ENCODE assay signal across 35 cellular contexts in genomic region chr12:108110844-108111243, GRCh38. TPM values are rescaled to one million over a fixed set of nuclear protein-coding genes. Genes with fewer than 3 reads are reported as not detected.
"Had no signal": no experiment of that assay in that cellular context is flagged by ENCODE, and none has a peak within 500 bp of the region (broad histone marks: within the 10 kb centered on the region; RNA-seq: fewer than 3 reads in every experiment).

No MANE protein-coding gene starts in this region.

- DNase-seq: activated CD4-positive, alpha-beta memory T cell treated with anti-CD3 and anti-CD28 coated beads for 36 hours; activated CD4-positive, alpha-beta T cell treated with anti-CD3 and anti-CD28 coated beads for 36 hours; activated CD4-positive, alpha-beta T cell treated with anti-CD3 and anti-CD28 coated beads, Interleukin-2, amount 10 ng/mL, durations not matched to agents 24 days and 14 days; activated CD4-positive, CD25-positive, alpha-beta regulatory T cell; activated CD4-positive, CD25-positive, alpha-beta regulatory T cell treated with anti-CD3 and anti-CD28 coated beads, Interleukin-2, amount 50 U/mL, for 72 hours; activated CD8-positive, alpha-beta memory T cell treated with anti-CD3 and anti-CD28 coated beads, Interleukin-2, amount 10 ng/mL, durations not matched to agents 7 days and 5 days; activated CD8-positive, alpha-beta memory T cell treated with anti-CD3 and anti-CD28 coated beads, Interleukin-2, amount 50 U/mL, for 4 hours; activated CD8-positive, alpha-beta T cell treated with anti-CD3 and anti-CD28 coated beads, Interleukin-2, amount 10 ng/mL, durations not matched to agents 7 days and 5 days; activated gamma-delta T cell; activated naive CD4-positive, alpha-beta T cell; activated naive CD4-positive, alpha-beta T cell treated with anti-CD3 and anti-CD28 coated beads, Interleukin-2, amount 10 ng/mL, durations not matched to agents 7 days and 5 days; activated naive CD8-positive, alpha-beta T cell treated with anti-CD3 and anti-CD28 coated beads, Interleukin-2, amount 10 ng/mL, durations not matched to agents 7 days and 5 days; activated T-cell treated with anti-CD3 and anti-CD28 coated beads for 4 hours; activated T-cell treated with anti-CD3 and anti-CD28 coated beads, Interleukin-2, amount 50 U/mL, for 24 hours; activated T-cell treated with anti-CD3 and anti-CD28 coated beads, Interleukin-2, amount 50 U/mL, for 72 hours; central memory CD4-positive, alpha-beta T cell; cerebellar nuclear complex; colonic mucosa; dorsolateral prefrontal cortex; effector memory CD4-positive, alpha-beta T cell; erythroblast; esophagus squamous epithelium; foreskin melanocyte; head of caudate nucleus; T-helper 1 cell; T-helper 17 cell had no signal

- H3K9me3 ChIP-seq: ascending aorta, breast epithelium, colonic mucosa, esophagus squamous epithelium had no signal

- H3K4me1 Mint-ChIP-seq: activated CD4-positive, alpha-beta T cell treated with anti-CD3 and anti-CD28 coated beads for 36 hours; activated CD4-positive, alpha-beta T cell treated with anti-CD3 and anti-CD28 coated beads, Interleukin-2, amount 10 ng/mL, durations not matched to agents 24 days and 14 days; activated CD8-positive, alpha-beta memory T cell treated with anti-CD3 and anti-CD28 coated beads, Interleukin-2, amount 10 ng/mL, durations not matched to agents 7 days and 5 days; activated naive CD4-positive, alpha-beta T cell treated with anti-CD3 and anti-CD28 coated beads, Interleukin-2, amount 10 ng/mL, durations not matched to agents 7 days and 5 days; activated naive CD8-positive, alpha-beta T cell treated with anti-CD3 and anti-CD28 coated beads, Interleukin-2, amount 10 ng/mL, durations not matched to agents 7 days and 5 days; T-helper 17 cell had no signal

- H3K36me3 Mint-ChIP-seq: activated CD4-positive, alpha-beta memory T cell treated with anti-CD3 and anti-CD28 coated beads for 36 hours; activated CD8-positive, alpha-beta memory T cell treated with anti-CD3 and anti-CD28 coated beads, Interleukin-2, amount 10 ng/mL, durations not matched to agents 7 days and 5 days; activated naive CD4-positive, alpha-beta T cell treated with anti-CD3 and anti-CD28 coated beads, Interleukin-2, amount 10 ng/mL, durations not matched to agents 7 days and 5 days; activated naive CD4-positive, alpha-beta T cell treated with anti-CD3 and anti-CD28 coated beads, Interleukin-2, amount 50 U/mL, for 72 hours; activated naive CD8-positive, alpha-beta T cell treated with anti-CD3 and anti-CD28 coated beads, Interleukin-2, amount 10 ng/mL, durations not matched to agents 7 days and 5 days; brain had no signal

- H3K27ac ChIP-seq: ascending aorta, breast epithelium, cardiac muscle cell, colonic mucosa, dorsolateral prefrontal cortex, esophagus squamous epithelium had no signal

- H3K27ac Mint-ChIP-seq: activated CD4-positive, alpha-beta memory T cell treated with anti-CD3 and anti-CD28 coated beads for 36 hours; activated CD4-positive, alpha-beta T cell treated with anti-CD3 and anti-CD28 coated beads for 36 hours; activated CD4-positive, alpha-beta T cell treated with anti-CD3 and anti-CD28 coated beads, Interleukin-2, amount 10 ng/mL, durations not matched to agents 24 days and 14 days; activated CD8-positive, alpha-beta memory T cell treated with anti-CD3 and anti-CD28 coated beads, Interleukin-2, amount 10 ng/mL, durations not matched to agents 7 days and 5 days; activated CD8-positive, alpha-beta T cell treated with anti-CD3 and anti-CD28 coated beads, Interleukin-2, amount 10 ng/mL, durations not matched to agents 7 days and 5 days; activated naive CD4-positive, alpha-beta T cell treated with anti-CD3 and anti-CD28 coated beads, Interleukin-2, amount 10 ng/mL, durations not matched to agents 7 days and 5 days; activated naive CD4-positive, alpha-beta T cell treated with anti-CD3 and anti-CD28 coated beads, Interleukin-2, amount 50 U/mL, for 72 hours; activated naive CD8-positive, alpha-beta T cell treated with anti-CD3 and anti-CD28 coated beads, Interleukin-2, amount 10 ng/mL, durations not matched to agents 7 days and 5 days; activated T-cell treated with anti-CD3 and anti-CD28 coated beads, Interleukin-2, amount 50 U/mL, for 24 hours; activated T-cell treated with anti-CD3 and anti-CD28 coated beads, Interleukin-2, amount 50 U/mL, for 72 hours; brain; dendritic cell treated with granulocyte-macrophage colony-stimulating factor and Interleukin-4, amounts not matched to agents 40 ng/mL and 50 ng/mL, for 4 days; T-helper 17 cell had no signal

- H3K4me3 Mint-ChIP-seq: activated CD4-positive, alpha-beta memory T cell treated with anti-CD3 and anti-CD28 coated beads for 36 hours; activated CD4-positive, alpha-beta T cell treated with anti-CD3 and anti-CD28 coated beads for 36 hours; activated CD4-positive, alpha-beta T cell treated with anti-CD3 and anti-CD28 coated beads, Interleukin-2, amount 10 ng/mL, durations not matched to agents 24 days and 14 days; activated CD8-positive, alpha-beta memory T cell treated with anti-CD3 and anti-CD28 coated beads, Interleukin-2, amount 10 ng/mL, durations not matched to agents 7 days and 5 days; activated CD8-positive, alpha-beta T cell treated with anti-CD3 and anti-CD28 coated beads, Interleukin-2, amount 10 ng/mL, durations not matched to agents 7 days and 5 days; activated naive CD4-positive, alpha-beta T cell treated with anti-CD3 and anti-CD28 coated beads, Interleukin-2, amount 10 ng/mL, durations not matched to agents 7 days and 5 days; activated naive CD8-positive, alpha-beta T cell treated with anti-CD3 and anti-CD28 coated beads, Interleukin-2, amount 10 ng/mL, durations not matched to agents 7 days and 5 days; activated T-cell treated with anti-CD3 and anti-CD28 coated beads, Interleukin-2, amount 50 U/mL, for 24 hours; activated T-cell treated with anti-CD3 and anti-CD28 coated beads, Interleukin-2, amount 50 U/mL, for 72 hours; brain; dendritic cell treated with granulocyte-macrophage colony-stimulating factor and Interleukin-4, amounts not matched to agents 40 ng/mL and 50 ng/mL, for 4 days; T-helper 17 cell had no signal

- H3K9me3 Mint-ChIP-seq: activated CD4-positive, alpha-beta memory T cell treated with anti-CD3 and anti-CD28 coated beads for 36 hours; activated CD4-positive, alpha-beta T cell treated with anti-CD3 and anti-CD28 coated beads, Interleukin-2, amount 10 ng/mL, durations not matched to agents 24 days and 14 days; activated naive CD4-positive, alpha-beta T cell treated with anti-CD3 and anti-CD28 coated beads, Interleukin-2, amount 10 ng/mL, durations not matched to agents 7 days and 5 days; activated naive CD4-positive, alpha-beta T cell treated with anti-CD3 and anti-CD28 coated beads, Interleukin-2, amount 50 U/mL, for 72 hours; activated naive CD8-positive, alpha-beta T cell treated with anti-CD3 and anti-CD28 coated beads, Interleukin-2, amount 10 ng/mL, durations not matched to agents 7 days and 5 days; activated T-cell treated with anti-CD3 and anti-CD28 coated beads, Interleukin-2, amount 50 U/mL, for 24 hours; activated T-cell treated with anti-CD3 and anti-CD28 coated beads, Interleukin-2, amount 50 U/mL, for 72 hours; dendritic cell treated with granulocyte-macrophage colony-stimulating factor and Interleukin-4, amounts not matched to agents 40 ng/mL and 50 ng/mL, for 4 days had no signal

- H3K4me3 ChIP-seq: ascending aorta, breast epithelium, cardiac muscle cell, colonic mucosa, dorsolateral prefrontal cortex, esophagus squamous epithelium had no signal

- ATAC-seq: activated CD4-positive, alpha-beta T cell treated with anti-CD3 and anti-CD28 coated beads for 36 hours; activated CD8-positive, alpha-beta memory T cell treated with anti-CD3 and anti-CD28 coated beads, Interleukin-2, amount 10 ng/mL, durations not matched to agents 7 days and 5 days; activated CD8-positive, alpha-beta T cell treated with anti-CD3 and anti-CD28 coated beads, Interleukin-2, amount 10 ng/mL, durations not matched to agents 7 days and 5 days; activated naive CD4-positive, alpha-beta T cell treated with anti-CD3 and anti-CD28 coated beads, Interleukin-2, amount 50 U/mL, for 72 hours; activated T-cell treated with anti-CD3 and anti-CD28 coated beads, Interleukin-2, amount 50 U/mL, for 72 hours; T-helper 17 cell had no signal

- H3K27me3 Mint-ChIP-seq: brain had no signal

- H3K4me1 ChIP-seq: colonic mucosa had no signal

- H3K27me3 ChIP-seq: ascending aorta, breast epithelium, cardiac muscle cell, colonic mucosa, esophagus squamous epithelium had no signal

- H3K36me3 ChIP-seq: ascending aorta, breast epithelium, cardiac muscle cell, colonic mucosa, esophagus squamous epithelium had no signal

RNA-seq across cellular contexts. Expression of gene WSCD2, which starts 18.2 kb away (rescaled TPM):
- total RNA-seq: activated CD4-positive, alpha-beta memory T cell treated with anti-CD3 and anti-CD28 coated beads for 36 hours; activated CD4-positive, alpha-beta T cell treated with anti-CD3 and anti-CD28 coated beads for 36 hours; activated CD4-positive, alpha-beta T cell treated with anti-CD3 and anti-CD28 coated beads, Interleukin-2, amount 10 ng/mL, durations not matched to agents 24 days and 14 days; activated CD8-positive, alpha-beta memory T cell treated with anti-CD3 and anti-CD28 coated beads for 36 hours; activated CD8-positive, alpha-beta memory T cell treated with anti-CD3 and anti-CD28 coated beads, Interleukin-2, amount 10 ng/mL, durations not matched to agents 7 days and 5 days; activated CD8-positive, alpha-beta T cell treated with anti-CD3 and anti-CD28 coated beads, Interleukin-2, amount 10 ng/mL, durations not matched to agents 7 days and 5 days; activated naive CD4-positive, alpha-beta T cell treated with anti-CD3 and anti-CD28 coated beads, Interleukin-2, amount 50 U/mL, for 72 hours; activated naive CD8-positive, alpha-beta T cell treated with anti-CD3 and anti-CD28 coated beads, Interleukin-2, amount 10 ng/mL, durations not matched to agents 7 days and 5 days; activated T-cell treated with anti-CD3 and anti-CD28 coated beads, Interleukin-2, amount 50 U/mL, for 72 hours; fibroblast of lung; fibroblast of villous mesenchyme had no signal
- polyA plus RNA-seq: fibroblast of lung had no signal
